Comparison of ENCODE assay signal across 1 cellular context in the genomic region with DNA sequence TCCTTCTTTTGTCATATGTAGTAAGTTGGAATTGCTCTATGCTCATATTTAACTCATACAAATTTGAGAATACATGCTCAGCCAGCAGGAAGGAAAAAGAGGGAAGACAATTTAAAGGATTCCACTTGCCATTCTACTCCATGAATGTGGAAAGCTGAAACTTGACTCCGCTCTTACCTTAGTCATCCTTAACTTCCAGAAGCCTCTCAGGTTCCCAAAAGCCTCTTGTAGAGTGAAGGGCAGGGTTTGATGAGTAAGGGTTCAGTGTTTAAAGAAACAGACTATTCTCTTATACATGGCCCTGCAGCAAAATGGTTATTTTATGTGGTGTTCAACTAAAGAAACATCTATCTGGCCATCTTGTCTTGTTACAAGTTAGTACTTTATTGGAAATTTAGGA.
TF ChIP-seq lines count a peak whose summit lies in the region.

No MANE protein-coding gene starts in this region.

TF ChIP-seq in H1, 55 proteins besides CTCF, POLR2A, EP300 and RAD21 (continued from another document):
- no peak for TF ChIP-seq RFX5 (IDR thresholded peaks at IDR 0.05; ENCODE audit: borderline replicate concordance, low read depth, low read length)
- TF ChIP-seq, protein P1, sequence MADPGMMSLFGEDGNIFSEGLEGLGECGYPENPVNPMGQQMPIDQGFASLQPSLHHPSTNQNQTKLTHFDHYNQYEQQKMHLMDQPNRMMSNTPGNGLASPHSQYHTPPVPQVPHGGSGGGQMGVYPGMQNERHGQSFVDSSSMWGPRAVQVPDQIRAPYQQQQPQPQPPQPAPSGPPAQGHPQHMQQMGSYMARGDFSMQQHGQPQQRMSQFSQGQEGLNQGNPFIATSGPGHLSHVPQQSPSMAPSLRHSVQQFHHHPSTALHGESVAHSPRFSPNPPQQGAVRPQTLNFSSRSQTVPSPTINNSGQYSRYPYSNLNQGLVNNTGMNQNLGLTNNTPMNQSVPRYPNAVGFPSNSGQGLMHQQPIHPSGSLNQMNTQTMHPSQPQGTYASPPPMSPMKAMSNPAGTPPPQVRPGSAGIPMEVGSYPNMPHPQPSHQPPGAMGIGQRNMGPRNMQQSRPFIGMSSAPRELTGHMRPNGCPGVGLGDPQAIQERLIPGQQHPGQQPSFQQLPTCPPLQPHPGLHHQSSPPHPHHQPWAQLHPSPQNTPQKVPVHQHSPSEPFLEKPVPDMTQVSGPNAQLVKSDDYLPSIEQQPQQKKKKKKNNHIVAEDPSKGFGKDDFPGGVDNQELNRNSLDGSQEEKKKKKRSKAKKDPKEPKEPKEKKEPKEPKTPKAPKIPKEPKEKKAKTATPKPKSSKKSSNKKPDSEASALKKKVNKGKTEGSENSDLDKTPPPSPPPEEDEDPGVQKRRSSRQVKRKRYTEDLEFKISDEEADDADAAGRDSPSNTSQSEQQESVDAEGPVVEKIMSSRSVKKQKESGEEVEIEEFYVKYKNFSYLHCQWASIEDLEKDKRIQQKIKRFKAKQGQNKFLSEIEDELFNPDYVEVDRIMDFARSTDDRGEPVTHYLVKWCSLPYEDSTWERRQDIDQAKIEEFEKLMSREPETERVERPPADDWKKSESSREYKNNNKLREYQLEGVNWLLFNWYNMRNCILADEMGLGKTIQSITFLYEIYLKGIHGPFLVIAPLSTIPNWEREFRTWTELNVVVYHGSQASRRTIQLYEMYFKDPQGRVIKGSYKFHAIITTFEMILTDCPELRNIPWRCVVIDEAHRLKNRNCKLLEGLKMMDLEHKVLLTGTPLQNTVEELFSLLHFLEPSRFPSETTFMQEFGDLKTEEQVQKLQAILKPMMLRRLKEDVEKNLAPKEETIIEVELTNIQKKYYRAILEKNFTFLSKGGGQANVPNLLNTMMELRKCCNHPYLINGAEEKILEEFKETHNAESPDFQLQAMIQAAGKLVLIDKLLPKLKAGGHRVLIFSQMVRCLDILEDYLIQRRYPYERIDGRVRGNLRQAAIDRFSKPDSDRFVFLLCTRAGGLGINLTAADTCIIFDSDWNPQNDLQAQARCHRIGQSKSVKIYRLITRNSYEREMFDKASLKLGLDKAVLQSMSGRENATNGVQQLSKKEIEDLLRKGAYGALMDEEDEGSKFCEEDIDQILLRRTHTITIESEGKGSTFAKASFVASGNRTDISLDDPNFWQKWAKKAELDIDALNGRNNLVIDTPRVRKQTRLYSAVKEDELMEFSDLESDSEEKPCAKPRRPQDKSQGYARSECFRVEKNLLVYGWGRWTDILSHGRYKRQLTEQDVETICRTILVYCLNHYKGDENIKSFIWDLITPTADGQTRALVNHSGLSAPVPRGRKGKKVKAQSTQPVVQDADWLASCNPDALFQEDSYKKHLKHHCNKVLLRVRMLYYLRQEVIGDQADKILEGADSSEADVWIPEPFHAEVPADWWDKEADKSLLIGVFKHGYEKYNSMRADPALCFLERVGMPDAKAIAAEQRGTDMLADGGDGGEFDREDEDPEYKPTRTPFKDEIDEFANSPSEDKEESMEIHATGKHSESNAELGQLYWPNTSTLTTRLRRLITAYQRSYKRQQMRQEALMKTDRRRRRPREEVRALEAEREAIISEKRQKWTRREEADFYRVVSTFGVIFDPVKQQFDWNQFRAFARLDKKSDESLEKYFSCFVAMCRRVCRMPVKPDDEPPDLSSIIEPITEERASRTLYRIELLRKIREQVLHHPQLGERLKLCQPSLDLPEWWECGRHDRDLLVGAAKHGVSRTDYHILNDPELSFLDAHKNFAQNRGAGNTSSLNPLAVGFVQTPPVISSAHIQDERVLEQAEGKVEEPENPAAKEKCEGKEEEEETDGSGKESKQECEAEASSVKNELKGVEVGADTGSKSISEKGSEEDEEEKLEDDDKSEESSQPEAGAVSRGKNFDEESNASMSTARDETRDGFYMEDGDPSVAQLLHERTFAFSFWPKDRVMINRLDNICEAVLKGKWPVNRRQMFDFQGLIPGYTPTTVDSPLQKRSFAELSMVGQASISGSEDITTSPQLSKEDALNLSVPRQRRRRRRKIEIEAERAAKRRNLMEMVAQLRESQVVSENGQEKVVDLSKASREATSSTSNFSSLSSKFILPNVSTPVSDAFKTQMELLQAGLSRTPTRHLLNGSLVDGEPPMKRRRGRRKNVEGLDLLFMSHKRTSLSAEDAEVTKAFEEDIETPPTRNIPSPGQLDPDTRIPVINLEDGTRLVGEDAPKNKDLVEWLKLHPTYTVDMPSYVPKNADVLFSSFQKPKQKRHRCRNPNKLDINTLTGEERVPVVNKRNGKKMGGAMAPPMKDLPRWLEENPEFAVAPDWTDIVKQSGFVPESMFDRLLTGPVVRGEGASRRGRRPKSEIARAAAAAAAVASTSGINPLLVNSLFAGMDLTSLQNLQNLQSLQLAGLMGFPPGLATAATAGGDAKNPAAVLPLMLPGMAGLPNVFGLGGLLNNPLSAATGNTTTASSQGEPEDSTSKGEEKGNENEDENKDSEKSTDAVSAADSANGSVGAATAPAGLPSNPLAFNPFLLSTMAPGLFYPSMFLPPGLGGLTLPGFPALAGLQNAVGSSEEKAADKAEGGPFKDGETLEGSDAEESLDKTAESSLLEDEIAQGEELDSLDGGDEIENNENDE (IDR thresholded peaks at IDR 0.05; ENCODE audit: insufficient replicate concordance, low read length) = no peak
